ENCODE assay signal across 8 cellular contexts in genomic region chr17:352421-353212, GRCh38. TPM values are rescaled to one million over a fixed set of nuclear protein-coding genes. Genes with fewer than 3 reads are reported as not detected.
DNase-seq lines count a peak whose midpoint lies in the region; ATAC-seq and TF ChIP-seq lines count a peak whose summit lies in the region.

Gene RPH3AL, minus strand, starts transcription at chr17:352807. Its CDS starts 25,264 bp downstream, at chr17:327543.

- intact Hi-C loops in left ventricle myocardium superior (cut with micrococcal nuclease) (no loop called here), gastrocnemius medialis (cut with DNase I; ENCODE audit: low total_unique reads) (no loop called here), natural killer cell (cut with micrococcal nuclease) (no loop called here)

- TF ChIP-seq CTCF in gastrocnemius medialis (IDR thresholded peaks at IDR 0.05 in 4 of 5, conservative IDR thresholded peaks at IDR 0.05 in 1 of 5) (no peak), natural killer cell (IDR thresholded peaks at IDR 0.05) (no peak), foreskin fibroblast (IDR thresholded peaks at IDR 0.05; ENCODE audit: low read depth, low read length) (no peak)

- no peak within 1 kb of the TSS for H3K4me3 Mint-ChIP-seq in natural killer cell

- in situ Hi-C loops in gastrocnemius medialis (cut with MboI; ENCODE audit: low sequenced_read_pairs in 4 of 4), result no loop called here

- peaks cover 31 to 35% of the 10 kb centered on the region in 2 donors for H3K4me1 ChIP-seq in gastrocnemius medialis

- no peak within 1 kb of the TSS for H3K27ac Mint-ChIP-seq in natural killer cell

- peak in 1 of 2 donors; percentile 32 for TF ChIP-seq POLR2A in gastrocnemius medialis (IDR thresholded peaks at IDR 0.05)

- H3K36me3 ChIP-seq in gastrocnemius medialis, result no peaks in the 10 kb centered on the region

- H3K27me3 ChIP-seq in gastrocnemius medialis, result no peaks in the 10 kb centered on the region

- peaks cover 0 to 2% of the 10 kb centered on the region in 2 donors for H3K27me3 Mint-ChIP-seq in natural killer cell (ENCODE audit: low read depth in 2 of 2)

- DNase-seq in HK-2 (ENCODE audit: unreplicated experiment) (peak; percentile 87), SK-N-DZ (ENCODE audit: low spot score) (peak; percentile 93), left ventricle myocardium superior (peak; percentile 63), gastrocnemius medialis (peak; percentile 18 to 53), NCI-H748 treated with DMSO at 0.1 percent for 48 hours (lab: John Stamatoyannopoulos, UW) (no peak), natural killer cell (no peak), foreskin fibroblast (no peak)

- H3K27ac ChIP-seq in gastrocnemius medialis, result peak within 1 kb of the TSS; percentile 80 to 86 (median 82)

- no peaks in the 10 kb centered on the region for H3K9me3 ChIP-seq in gastrocnemius medialis

- no peaks in the 10 kb centered on the region for H3K36me3 Mint-ChIP-seq in natural killer cell

- peak within 1 kb of the TSS in 2 of 4 donors; percentile 23 to 25 for H3K4me3 ChIP-seq in gastrocnemius medialis
- no peak within 1 kb of the TSS for H3K4me3 ChIP-seq in foreskin fibroblast (ENCODE audit: low read depth in 1 of 2, low read length in 2 of 2)

- H3K4me1 Mint-ChIP-seq in natural killer cell, result peaks cover 5 to 6% of the 10 kb centered on the region in 2 donors

- no peaks in the 10 kb centered on the region for H3K9me3 Mint-ChIP-seq in natural killer cell

- ATAC-seq in left ventricle myocardium superior (peak; percentile 51), gastrocnemius medialis (no peak), HG03469 (IDR thresholded peaks at IDR 0.05; ENCODE audit: unreplicated experiment) (no peak), natural killer cell (no peak)

RNA-seq across cellular contexts. Expression of gene RPH3AL, which starts in this region (rescaled TPM):
- 48.2 and 70.3 TPM in 2 replicates for polyA plus RNA-seq in SK-N-DZ (2014; cell fraction: cytosol; rRNA removed)
- polyA plus RNA-seq in SK-N-DZ (2014; cell fraction: nucleus; rRNA removed), result 16.2 and 17.4 TPM in 2 replicates
- total RNA-seq in left ventricle myocardium superior (3.8 TPM), gastrocnemius medialis (10 to 100 TPM in 2 of 4 donors, 1 to 10 TPM in 2; 6.3 to 14.4 (median 10.8) TPM), natural killer cell (1 to 10 TPM; 7.2 to 9.9 (median 7.9) TPM)

Comparison
In these comparisons a context has a peak if more than half of its experiments do, and no peak if none do; other contexts are left out.
1. DNase-seq: peak in HK-2 (single experiment), SK-N-DZ (single experiment), left ventricle myocardium superior (single experiment) and gastrocnemius medialis (2 of 2); none in NCI-H748 treated with DMSO at 0.1 percent for 48 hours (single experiment), natural killer cell (single experiment) and foreskin fibroblast (0 of 2).